15 cellular contexts compared by ENCODE assay signal in genomic region chr3:3589715-3590130, GRCh38.
DNase-seq lines count a peak whose midpoint lies in the region; ATAC-seq and TF ChIP-seq lines count a peak whose summit lies in the region.
"Had no signal": no experiment of that assay in that cellular context is flagged by ENCODE, and none has a peak within 500 bp of the region (broad histone marks: within the 10 kb centered on the region; RNA-seq: fewer than 3 reads in every experiment).

No MANE protein-coding gene starts in this region.

- no peak for TF ChIP-seq POLR2A in right lobe of liver (IDR thresholded peaks at IDR 0.05)

- peak overlapping the region in 10 of 11 experiments; percentile 39 to 85 (median 66); a peak in 21 of 22 replicates for H3K4me2 ChIP-seq in BLaER1 treated with 17β-estradiol and CSF1 and Interleukin-3, amounts not matched to agents 10 nM and 100 nM
- H3K4me2 ChIP-seq in KMS-11: peak overlapping the region; percentile 83

- H3K9me3 ChIP-seq in BLaER1 treated with 17β-estradiol and CSF1 and Interleukin-3, amounts not matched to agents 10 nM and 100 nM (replicated peaks in 1 of 11): peaks cover 0 to 10% (median 6%) of the 10 kb centered on the region in 11 experiments; a peak in 6 of 22 replicates
- H3K9me3 ChIP-seq in right lobe of liver: no peaks in the 10 kb centered on the region

- no peaks in the 10 kb centered on the region for H3K79me2 ChIP-seq in KMS-11 (ENCODE audit: insufficient read depth, low read depth)

- TF ChIP-seq CTCF in KMS-11 (conservative IDR thresholded peaks at IDR 0.05; ENCODE audit: low read depth, low read length): no peak
- TF ChIP-seq CTCF in right lobe of liver (IDR thresholded peaks at IDR 0.05): no peak

- H3K36me3 ChIP-seq in BLaER1 treated with 17β-estradiol and CSF1 and Interleukin-3, amounts not matched to agents 10 nM and 100 nM: no peaks in the 10 kb centered on the region
- H3K36me3 ChIP-seq in KMS-11 (ENCODE audit: insufficient read depth) (no peaks in the 10 kb centered on the region), right lobe of liver (no peaks in the 10 kb centered on the region)

- intact Hi-C loops in right lobe of liver (cut with DNase I): no loop called here

- ATAC-seq in GM19035 (IDR thresholded peaks at IDR 0.05; ENCODE audit: unreplicated experiment) (peak; percentile 78), HG02852 (IDR thresholded peaks at IDR 0.05; ENCODE audit: unreplicated experiment) (peak; percentile 82), right lobe of liver (no peak)
- ATAC-seq: activated T-cell treated with anti-CD3 and anti-CD28 coated beads, Interleukin-2, amount 50 U/mL, for 4 hours had no signal

- no peaks in the 10 kb centered on the region for H4K20me1 ChIP-seq in BLaER1 treated with 17β-estradiol and CSF1 and Interleukin-3, amounts not matched to agents 10 nM and 100 nM
- no peaks in the 10 kb centered on the region for H4K20me1 ChIP-seq in KMS-11 (ENCODE audit: insufficient read depth)

- H3K4me1 ChIP-seq in BLaER1 treated with 17β-estradiol and CSF1 and Interleukin-3, amounts not matched to agents 10 nM and 100 nM: peaks cover 7 to 24% (median 17%) of the 10 kb centered on the region in 10 experiments; a peak in 18 of 20 replicates
- H3K4me1 ChIP-seq in KMS-11 (ENCODE audit: low read depth, poor library complexity, severe bottlenecking) (peaks cover 42% of the 10 kb centered on the region), right lobe of liver (no peaks in the 10 kb centered on the region)

- peak overlapping the region in 5 of 11 experiments; percentile 21 to 54 (median 34); a peak in 7 of 22 replicates for H3K9ac ChIP-seq in BLaER1 treated with 17β-estradiol and CSF1 and Interleukin-3, amounts not matched to agents 10 nM and 100 nM
- H3K9ac ChIP-seq in KMS-11: peak overlapping the region; percentile 67; the same call in 1 of the 2 replicates

- DNase-seq in NCI-H82 (lab: John Stamatoyannopoulos, UW) (no peak), A172 (ENCODE audit: low spot score) (no peak), right lobe of liver (no peak), HUDEP-2 (lab: John Stamatoyannopoulos, UW; ENCODE audit: unreplicated experiment in 76 of 76) (no peak)
- DNase-seq: activated T-cell treated with anti-CD3 and anti-CD28 coated beads, Interleukin-2, amount 50 U/mL, for 4 hours; effector CD4-positive, alpha-beta T cell; foreskin melanocyte; kidney glomerular epithelial cell; NCI-H524; trophoblast cell had no signal

- H3K4me3 ChIP-seq in BLaER1 treated with 17β-estradiol and CSF1 and Interleukin-3, amounts not matched to agents 10 nM and 100 nM: no peak overlapping the region; a peak in 1 of 20 replicates
- H3K4me3 ChIP-seq in KMS-11 (IDR thresholded peaks at IDR 0.05; ENCODE audit: insufficient read depth, low read depth, low read length) (no peak overlapping the region), right lobe of liver (no peak overlapping the region)
- H3K4me3 ChIP-seq: skin epidermis had no signal

- 0 out of 2 replicates have a peak overlapping the region, but pooled peaks have one; percentile 28 for H2AFZ ChIP-seq in KMS-11 (ENCODE audit: low read depth)

- H3K27me3 ChIP-seq in BLaER1 treated with 17β-estradiol and CSF1 and Interleukin-3, amounts not matched to agents 10 nM and 100 nM: peaks cover 0 to 4% (median 0%) of the 10 kb centered on the region in 11 experiments; a peak in 3 of 22 replicates
- H3K27me3 ChIP-seq in KMS-11 (ENCODE audit: insufficient read depth, low read depth) (no peaks in the 10 kb centered on the region), right lobe of liver (no peaks in the 10 kb centered on the region)

- peak overlapping the region in 8 of 11 experiments; percentile 28 to 74 (median 68); a peak in 15 of 22 replicates for H3K27ac ChIP-seq in BLaER1 treated with 17β-estradiol and CSF1 and Interleukin-3, amounts not matched to agents 10 nM and 100 nM
- peak overlapping the region; percentile 97 for H3K27ac ChIP-seq in KMS-11
- H3K27ac ChIP-seq in right lobe of liver: no peak overlapping the region
- H3K27ac ChIP-seq: skin epidermis had no signal

- WGBS in right lobe of liver (ENCODE audit: insufficient coverage, low coverage, low lambda C conversion rate, missing lambda C conversion rate): 52% methylated on average over 2 of the region's 3 CpGs

Comparison
In these comparisons a context has a peak if more than half of its experiments do, and no peak if none do; other contexts are left out.
1. H3K27ac ChIP-seq: peak in BLaER1 treated with 17β-estradiol and CSF1 and Interleukin-3, amounts not matched to agents 10 nM and 100 nM (8 of 11) and KMS-11 (single experiment); none in right lobe of liver (0 of 3).
2. ATAC-seq: peak in GM19035 (single experiment) and HG02852 (single experiment); none in right lobe of liver (0 of 4).